Comparison of ENCODE assay signal across 8 cellular contexts in genomic region chr6:37433657-37434271, GRCh38. TPM values are rescaled to one million over a fixed set of nuclear protein-coding genes. Genes with fewer than 3 reads are reported as not detected.
A peak's percentile ranks its signal among the peaks of the same experiment; 100 is the strongest.
DNase-seq lines count a peak whose midpoint lies in the region; ATAC-seq and TF ChIP-seq lines count a peak whose summit lies in the region.

No MANE protein-coding gene starts in this region.

- peak; percentile 2 to 9 for DNase-seq in activated CD8-positive, alpha-beta memory T cell treated with anti-CD3 and anti-CD28 coated beads for 4 hours (ENCODE audit: low read depth in 2 of 2)
- no peak for DNase-seq in activated CD8-positive, alpha-beta memory T cell treated with anti-CD3 and anti-CD28 coated beads for 24 hours
- DNase-seq in Panc1 (ENCODE audit: low read depth, low spot score) (no peak), T1000 (lab: John Stamatoyannopoulos, UW) (no peak)
- peak; percentile 3 for DNase-seq in activated naive CD8-positive, alpha-beta T cell treated with anti-CD3 and anti-CD28 coated beads, Interleukin-2, amount 50 U/mL, for 16 hours (ENCODE audit: low read depth, low spot score)
- peak; percentile 21 to 24 for DNase-seq in stimulated activated CD4-positive, alpha-beta T cell treated with anti-CD3 and anti-CD28 coated beads, Interleukin-15, amount 100 ng/mL, for 48 hours (ENCODE audit: low read depth in 2 of 2)

- TF ChIP-seq CTCF in Panc1 (IDR thresholded peaks at IDR 0.05), result no peak

- H3K36me3 ChIP-seq in Panc1 (ENCODE audit: control insufficient read depth, insufficient read depth, low read length), result peaks cover 6% of the 10 kb centered on the region

- CTCF ChIA-PET in Panc1 (lab: Charles Lee), result no interaction called here

- peak overlapping the region; percentile 84 for H3K27ac ChIP-seq in Panc1 (ENCODE audit: low read length)

- intact Hi-C loops in Panc1 (cut with micrococcal nuclease; ENCODE audit: unreplicated experiment), result no loop called here

- in situ Hi-C loops in Panc1 (cut with HindIII; ENCODE audit: low pct_unique_long_range_greater_than_20kb, low sequenced_read_pairs), result no loop called here

- H3K4me1 ChIP-seq in Panc1 (ENCODE audit: control insufficient read depth, insufficient read depth, low read length), result peaks cover 10% of the 10 kb centered on the region

- no TSS peak for BruUV-seq in Panc1 (replicated peaks; lab: Mats Ljungman, UMichigan)

- H3K4me3 ChIP-seq in Panc1 (ENCODE audit: low read depth in 2 of 2, low read length in 2 of 2) (peak overlapping the region; percentile 90 to 97), iPS-18c (ENCODE audit: insufficient read depth, low read depth, low read length) (peak overlapping the region; percentile 86)

- H3K9me3 ChIP-seq in Panc1 (ENCODE audit: control insufficient read depth, insufficient read depth, low read depth, low read length), result no peaks in the 10 kb centered on the region
- H3K9me3 ChIP-seq in iPS-18c (ENCODE audit: control insufficient read depth, insufficient read depth, low read length), result no peaks in the 10 kb centered on the region

- POLR2A ChIA-PET in Panc1 (lab: Charles Lee), result no interaction called here

- no peaks in the 10 kb centered on the region for H3K27me3 ChIP-seq in Panc1 (ENCODE audit: control insufficient read depth, insufficient read depth, low read length)

- ATAC-seq in HG02973 (IDR thresholded peaks at IDR 0.05; ENCODE audit: unreplicated experiment) (peak; percentile 33), Panc1 (peak; percentile 59)

RNA-seq across cellular contexts. Expression of gene CMTR1, which starts 0.7 kb away (rescaled TPM):
- 37.7 TPM for total RNA-seq in Panc1 (2021; ENCODE audit: unreplicated experiment)
- 37.1 TPM for polyA plus RNA-seq in Panc1 (2012; ENCODE audit: insufficient read length)

Comparison
In these comparisons a context has a peak if more than half of its experiments do, and no peak if none do; other contexts are left out.
1. DNase-seq: peak in activated CD8-positive, alpha-beta memory T cell treated with anti-CD3 and anti-CD28 coated beads for 4 hours (2 of 2), activated naive CD8-positive, alpha-beta T cell treated with anti-CD3 and anti-CD28 coated beads, Interleukin-2, amount 50 U/mL, for 16 hours (single experiment) and stimulated activated CD4-positive, alpha-beta T cell treated with anti-CD3 and anti-CD28 coated beads, Interleukin-15, amount 100 ng/mL, for 48 hours (2 of 2); none in activated CD8-positive, alpha-beta memory T cell treated with anti-CD3 and anti-CD28 coated beads for 24 hours (single experiment), Panc1 (single experiment) and T1000 (single experiment).